Comparison of ENCODE assay signal across 18 cellular contexts in genomic region chr15:63630036-63630751, GRCh38.
"Had no signal": no experiment of that assay in that cellular context is flagged by ENCODE, and none has a peak within 500 bp of the region (broad histone marks: within the 10 kb centered on the region; RNA-seq: fewer than 3 reads in every experiment).

No MANE protein-coding gene starts in this region.

- DNase-seq: activated CD4-positive, alpha-beta memory T cell treated with anti-CD3 and anti-CD28 coated beads for 36 hours; activated CD4-positive, alpha-beta T cell treated with anti-CD3 and anti-CD28 coated beads for 36 hours; activated gamma-delta T cell; activated T-cell treated with anti-CD3 and anti-CD28 coated beads, Interleukin-2, amount 50 U/mL, for 72 hours; effector CD4-positive, alpha-beta T cell; heart right ventricle; islet precursor cell; left lung; mammary epithelial cell; mucosa of descending colon; naive thymus-derived CD4-positive, alpha-beta T cell; pancreas; sigmoid colon; spleen; stomach; T-helper 2 cell; thyroid gland; uterus had no signal

- H3K36me3 ChIP-seq: uterus had no signal

- H3K9me3 ChIP-seq: heart right ventricle, left lung, mucosa of descending colon, pancreas, sigmoid colon, spleen, stomach, thyroid gland, uterus had no signal

- ATAC-seq: activated CD4-positive, alpha-beta T cell treated with anti-CD3 and anti-CD28 coated beads for 36 hours; activated T-cell treated with anti-CD3 and anti-CD28 coated beads, Interleukin-2, amount 50 U/mL, for 72 hours; left lung; mucosa of descending colon; naive thymus-derived CD4-positive, alpha-beta T cell; pancreas had no signal

- H3K9me3 Mint-ChIP-seq: activated CD4-positive, alpha-beta memory T cell treated with anti-CD3 and anti-CD28 coated beads for 36 hours; activated T-cell treated with anti-CD3 and anti-CD28 coated beads, Interleukin-2, amount 50 U/mL, for 72 hours; naive thymus-derived CD4-positive, alpha-beta T cell had no signal

- H3K4me3 ChIP-seq: heart right ventricle, left lung, mucosa of descending colon, pancreas, sigmoid colon, spleen, stomach, thyroid gland, uterus had no signal

- H3K27ac ChIP-seq: heart right ventricle, left lung, pancreas, thyroid gland, uterus had no signal

- H3K27ac Mint-ChIP-seq: activated CD4-positive, alpha-beta memory T cell treated with anti-CD3 and anti-CD28 coated beads for 36 hours; activated CD4-positive, alpha-beta T cell treated with anti-CD3 and anti-CD28 coated beads for 36 hours; activated T-cell treated with anti-CD3 and anti-CD28 coated beads, Interleukin-2, amount 50 U/mL, for 72 hours had no signal

- H3K27me3 Mint-ChIP-seq: activated CD4-positive, alpha-beta memory T cell treated with anti-CD3 and anti-CD28 coated beads for 36 hours; activated CD4-positive, alpha-beta T cell treated with anti-CD3 and anti-CD28 coated beads for 36 hours; naive thymus-derived CD4-positive, alpha-beta T cell had no signal

- H3K4me3 Mint-ChIP-seq: activated CD4-positive, alpha-beta memory T cell treated with anti-CD3 and anti-CD28 coated beads for 36 hours; activated CD4-positive, alpha-beta T cell treated with anti-CD3 and anti-CD28 coated beads for 36 hours; activated T-cell treated with anti-CD3 and anti-CD28 coated beads, Interleukin-2, amount 50 U/mL, for 72 hours; naive thymus-derived CD4-positive, alpha-beta T cell had no signal

- H3K27me3 ChIP-seq: heart right ventricle, left lung, pancreas, sigmoid colon, spleen, stomach, thyroid gland, uterus had no signal

- H3K4me1 ChIP-seq: heart right ventricle, left lung, pancreas, sigmoid colon, spleen, stomach, thyroid gland, uterus had no signal
